Comparison of ENCODE assay signal across 1 cellular context in genomic region chr16:28873543-28874201, GRCh38.
A peak's percentile ranks its signal among the peaks of the same experiment; 100 is the strongest.
TF ChIP-seq lines count a peak whose summit lies in the region.

No MANE protein-coding gene starts in this region.

TF ChIP-seq in HepG2, 621 proteins besides CTCF, POLR2A, EP300 and RAD21 (continued from another document and continues in another):
- no peak for TF ChIP-seq ZNF318 (CRISPR knock-in tag; IDR thresholded peaks at IDR 0.05)
- TF ChIP-seq GPBP1L1 (CRISPR knock-in tag; IDR thresholded peaks at IDR 0.05) = no peak
- TF ChIP-seq ZNF512 (CRISPR knock-in tag; IDR thresholded peaks at IDR 0.05) = no peak
- peak; percentile 85 for TF ChIP-seq PATZ1 (CRISPR knock-in tag; IDR thresholded peaks at IDR 0.05)
- TF ChIP-seq MAZ (IDR thresholded peaks at IDR 0.05; ENCODE audit: borderline replicate concordance, low read depth, low read length) = peak; percentile 69; the same call in 1 of the 2 replicates
- 0 out of 2 replicates have a peak, but pooled peaks have one; percentile 31 for TF ChIP-seq MAZ (CRISPR knock-in tag; IDR thresholded peaks at IDR 0.05; ENCODE audit: low read depth)
- no peak for TF ChIP-seq MYPOP (CRISPR knock-in tag; IDR thresholded peaks at IDR 0.05)
- no peak for TF ChIP-seq ZNF337 (CRISPR knock-in tag; IDR thresholded peaks at IDR 0.05; ENCODE audit: borderline replicate concordance, low read depth)
- TF ChIP-seq SP4 (CRISPR knock-in tag; IDR thresholded peaks at IDR 0.05) = 0 out of 2 replicates have a peak, but pooled peaks have one; percentile 32
- TF ChIP-seq ATF7 (IDR thresholded peaks at IDR 0.05) = no peak
- TF ChIP-seq ATF7 (CRISPR knock-in tag; IDR thresholded peaks at IDR 0.05) = no peak
- no peak for TF ChIP-seq GATAD1 (CRISPR knock-in tag; IDR thresholded peaks at IDR 0.05)
- no peak for TF ChIP-seq FLYWCH1 (CRISPR knock-in tag; IDR thresholded peaks at IDR 0.05)
- no peak for TF ChIP-seq IRF2 (CRISPR knock-in tag; IDR thresholded peaks at IDR 0.05)
- no peak for TF ChIP-seq SNAPC2 (CRISPR knock-in tag; IDR thresholded peaks at IDR 0.05)
- TF ChIP-seq AKNA (CRISPR knock-in tag; IDR thresholded peaks at IDR 0.05; ENCODE audit: borderline replicate concordance) = no peak
- no peak for TF ChIP-seq SOX5 (CRISPR knock-in tag; IDR thresholded peaks at IDR 0.05; ENCODE audit: borderline replicate concordance)
- no peak for TF ChIP-seq ZNF577 (CRISPR knock-in tag; IDR thresholded peaks at IDR 0.05; ENCODE audit: borderline replicate concordance, low read depth)
- TF ChIP-seq XBP1 (CRISPR knock-in tag; IDR thresholded peaks at IDR 0.05) = no peak
- TF ChIP-seq BHLHE40 (IDR thresholded peaks at IDR 0.05; ENCODE audit: low read length) = no peak
- TF ChIP-seq ZNF615 (CRISPR knock-in tag; IDR thresholded peaks at IDR 0.05; ENCODE audit: borderline replicate concordance) = no peak
- TF ChIP-seq PHB2 (IDR thresholded peaks at IDR 0.05; ENCODE audit: partially characterized antibody) = no peak
- TF ChIP-seq NFIB (CRISPR knock-in tag; IDR thresholded peaks at IDR 0.05; ENCODE audit: borderline replicate concordance) = no peak
- TF ChIP-seq TCF7L2 (IDR thresholded peaks at IDR 0.05; ENCODE audit: low read depth, low read length) = no peak
- no peak for TF ChIP-seq ZNF513 (CRISPR knock-in tag; conservative IDR thresholded peaks at IDR 0.05)
- no peak for TF ChIP-seq SNAPC5 (CRISPR knock-in tag; IDR thresholded peaks at IDR 0.05; ENCODE audit: borderline replicate concordance)
- peak; percentile 93 for TF ChIP-seq ZNF740 (CRISPR knock-in tag; IDR thresholded peaks at IDR 0.05)
- no peak for TF ChIP-seq MED8 (CRISPR knock-in tag; IDR thresholded peaks at IDR 0.05; ENCODE audit: insufficient replicate concordance)
- no peak for TF ChIP-seq ATM (IDR thresholded peaks at IDR 0.05; ENCODE audit: borderline replicate concordance)
- TF ChIP-seq ZNF503 (CRISPR knock-in tag; IDR thresholded peaks at IDR 0.05) = no peak
- no peak for TF ChIP-seq MEIS2 (CRISPR knock-in tag; IDR thresholded peaks at IDR 0.05)
- no peak for TF ChIP-seq THAP11 (CRISPR knock-in tag; IDR thresholded peaks at IDR 0.05)
- TF ChIP-seq ZNF703 (CRISPR knock-in tag; IDR thresholded peaks at IDR 0.05; ENCODE audit: borderline replicate concordance) = no peak
- no peak for TF ChIP-seq ZNF496 (CRISPR knock-in tag; IDR thresholded peaks at IDR 0.05; ENCODE audit: insufficient replicate concordance)
